ENCODE assay signal across 29 cellular contexts in genomic region chr1:223227486-223228196, GRCh38.
DNase-seq lines count a peak whose midpoint lies in the region; ATAC-seq and TF ChIP-seq lines count a peak whose summit lies in the region.
"Had no signal": no experiment of that assay in that cellular context is flagged by ENCODE, and none has a peak within 500 bp of the region (broad histone marks: within the 10 kb centered on the region; RNA-seq: fewer than 3 reads in every experiment).

No MANE protein-coding gene starts in this region.

- H3K4me1 ChIP-seq in IMR-90 (ENCODE audit: control insufficient read depth, insufficient read depth, low read length) (peaks cover 13% of the 10 kb centered on the region), neuronal stem cell (ENCODE audit: control insufficient read depth in 2 of 2, insufficient read depth in 1 of 2, low read depth in 1 of 2, low read length in 2 of 2) (no peaks in the 10 kb centered on the region), MM.1S (ENCODE audit: low read length) (no peaks in the 10 kb centered on the region)
- H3K4me1 ChIP-seq: A549; BLaER1 treated with 17β-estradiol and CSF1 and Interleukin-3, amounts not matched to agents 10 nM and 100 nM; SJCRH30 had no signal

- no peak overlapping the region for H3K4me3 Mint-ChIP-seq in CD4-positive, alpha-beta T cell
- no peak overlapping the region for H3K4me3 Mint-ChIP-seq in activated T-cell treated with anti-CD3 and anti-CD28 coated beads, Interleukin-2, amount 50 U/mL, for 24 hours
- H3K4me3 Mint-ChIP-seq: CD8-positive, alpha-beta T cell; GM23338 had no signal

- H4K8ac ChIP-seq in IMR-90 (ENCODE audit: low read depth in 2 of 2, low read length in 2 of 2) (no peak overlapping the region), neuronal stem cell (ENCODE audit: low read depth, low read length) (no peak overlapping the region)

- H3K36me3 ChIP-seq in IMR-90 (ENCODE audit: control insufficient read depth, insufficient read depth, low read length): no peaks in the 10 kb centered on the region
- H3K36me3 ChIP-seq in neuronal stem cell (replicated peaks in 1 of 2; ENCODE audit: control insufficient read depth in 2 of 2, insufficient read depth in 2 of 2, low read length in 2 of 2): no peaks in the 10 kb centered on the region
- no peaks in the 10 kb centered on the region for H3K36me3 ChIP-seq in MM.1S (replicated peaks; ENCODE audit: insufficient read depth, low read length)
- H3K36me3 ChIP-seq: BLaER1 treated with 17β-estradiol and CSF1 and Interleukin-3, amounts not matched to agents 10 nM and 100 nM; SJCRH30 had no signal

- ATAC-seq in CD4-positive, alpha-beta T cell (ENCODE audit: poor library complexity): no peak
- no peak for ATAC-seq in IMR-90 (ENCODE audit: low read depth)
- ATAC-seq in omental fat pad (ENCODE audit: low FRiP score): no peak
- ATAC-seq: A549; CD8-positive, alpha-beta T cell; GM12878; GM23338; Right ventricle myocardium inferior; SK-N-SH treated with all-trans-retinoic acid at 6 μM for 48 hours had no signal

- dilution Hi-C loops in IMR-90 (cut with HindIII; ENCODE audit: low sequenced_read_pairs, unreplicated experiment): no loop called here

- peak overlapping the region; percentile 19 for H2AFZ ChIP-seq in IMR-90 (replicated peaks; ENCODE audit: low read length, poor library complexity)
- no peak overlapping the region for H2AFZ ChIP-seq in neuronal stem cell (ENCODE audit: low read length)
- H2AFZ ChIP-seq in MM.1S (ENCODE audit: low read length): no peak overlapping the region
- H2AFZ ChIP-seq: GM23338, PC-9 had no signal

- in situ Hi-C loops in IMR-90 (cut with MboI; ENCODE audit: low sequenced_read_pairs): no loop called here

- no peak overlapping the region; the same call in 1 of the 2 replicates for H4K91ac ChIP-seq in IMR-90 (ENCODE audit: insufficient read depth, low read depth, low read length)
- H4K91ac ChIP-seq in neuronal stem cell (ENCODE audit: low read depth, low read length, poor library complexity): no peak overlapping the region

- peak overlapping the region; percentile 95 for H3K27ac Mint-ChIP-seq in CD4-positive, alpha-beta T cell
- no peak overlapping the region for H3K27ac Mint-ChIP-seq in activated T-cell treated with anti-CD3 and anti-CD28 coated beads, Interleukin-2, amount 50 U/mL, for 24 hours
- H3K27ac Mint-ChIP-seq: CD8-positive, alpha-beta T cell; GM23338 had no signal

- no peaks in the 10 kb centered on the region for H3K9me2 ChIP-seq in MM.1S (replicated peaks; ENCODE audit: insufficient read depth, low read length)

- intact Hi-C loops in CD4-positive, alpha-beta T cell (cut with DNase I, micrococcal nuclease): no loop called here
- intact Hi-C loops in IMR-90 (cut with micrococcal nuclease): no loop called here

- H3K4ac ChIP-seq in IMR-90 (ENCODE audit: low read depth, low read length) (peak overlapping the region; percentile 13; the same call in 1 of the 2 replicates), neuronal stem cell (ENCODE audit: low read length) (no peak overlapping the region)

- no peaks in the 10 kb centered on the region for H3F3A ChIP-seq in MM.1S (ENCODE audit: insufficient read depth, low read length)

- no peak for TF ChIP-seq CTCF in CD4-positive, alpha-beta T cell (IDR thresholded peaks at IDR 0.05)
- TF ChIP-seq CTCF in IMR-90 (conservative IDR thresholded peaks at IDR 0.05; ENCODE audit: low read depth, low read length) (no peak), omental fat pad (IDR thresholded peaks at IDR 0.05) (no peak), MM.1S (IDR thresholded peaks at IDR 0.05; ENCODE audit: low read length) (no peak)

- H3K18ac ChIP-seq in IMR-90 (ENCODE audit: low read depth, low read length): no peak overlapping the region
- no peak overlapping the region for H3K18ac ChIP-seq in neuronal stem cell (ENCODE audit: low read length)

- H3K79me2 ChIP-seq in MM.1S (ENCODE audit: low read length): no peaks in the 10 kb centered on the region

- TF ChIP-seq RAD21 in IMR-90 (IDR thresholded peaks at IDR 0.05; ENCODE audit: low read length): no peak

- H3K4me3 ChIP-seq in IMR-90 (ENCODE audit: insufficient read depth, low read depth, low read length) (no peak overlapping the region), neuronal stem cell (ENCODE audit: low read length in 2 of 2) (peak overlapping the region in 1 of 2 donors; percentile 35), MM.1S (ENCODE audit: low read length) (no peak overlapping the region)
- H3K4me3 ChIP-seq: A549; BLaER1 treated with 17β-estradiol and CSF1 and Interleukin-3, amounts not matched to agents 10 nM and 100 nM; GM12878; GM23338; PC-9; SJCRH30 had no signal

- POLR2A ChIA-PET in CD4-positive, alpha-beta T cell (lab: Charles Lee): no interaction called here
- POLR2A ChIA-PET in IMR-90 (lab: Charles Lee; ENCODE audit: unreplicated experiment): no interaction called here

- peaks cover 65% of the 10 kb centered on the region for H3K4me1 Mint-ChIP-seq in CD4-positive, alpha-beta T cell (ENCODE audit: low read depth)
- peaks cover 40% of the 10 kb centered on the region for H3K4me1 Mint-ChIP-seq in activated T-cell treated with anti-CD3 and anti-CD28 coated beads, Interleukin-2, amount 50 U/mL, for 24 hours (ENCODE audit: low read depth)
- H3K4me1 Mint-ChIP-seq: GM23338 had no signal

- no peak overlapping the region for H2BK5ac ChIP-seq in IMR-90 (ENCODE audit: low read depth, low read length, poor library complexity, severe bottlenecking)
- H2BK5ac ChIP-seq in neuronal stem cell (ENCODE audit: low read length): no peak overlapping the region

- CTCF ChIA-PET in CD4-positive, alpha-beta T cell (lab: Charles Lee): no interaction called here
- CTCF ChIA-PET in IMR-90 (lab: Yijun Ruan, JAX): interaction anchor here (0.6 kb wide), 1 partner anchor 91 kb away, joined by 4 read pairs; no protein-coding TSS in a partner anchor

- H2AK9ac ChIP-seq in IMR-90 (replicated peaks; ENCODE audit: low read depth, low read length, poor library complexity): peak overlapping the region; percentile 34

- no peaks in the 10 kb centered on the region for H3K9me3 ChIP-seq in CD4-positive, alpha-beta T cell (ENCODE audit: control insufficient read depth, low read length)
- no peaks in the 10 kb centered on the region for H3K9me3 ChIP-seq in IMR-90 (ENCODE audit: control insufficient read depth, insufficient read depth, low read length)
- no peaks in the 10 kb centered on the region for H3K9me3 ChIP-seq in neuronal stem cell (replicated peaks in 1 of 2; ENCODE audit: control insufficient read depth in 2 of 2, insufficient read depth in 1 of 2, low read depth in 1 of 2, low read length in 2 of 2)
- H3K9me3 ChIP-seq in MM.1S (replicated peaks; ENCODE audit: insufficient read depth, low read length): no peaks in the 10 kb centered on the region
- H3K9me3 ChIP-seq: A549; BLaER1 treated with 17β-estradiol and CSF1 and Interleukin-3, amounts not matched to agents 10 nM and 100 nM; Caco-2; SJCRH30 had no signal

- no peaks in the 10 kb centered on the region for H3K27me3 Mint-ChIP-seq in CD4-positive, alpha-beta T cell
- no peaks in the 10 kb centered on the region for H3K27me3 Mint-ChIP-seq in activated T-cell treated with anti-CD3 and anti-CD28 coated beads, Interleukin-2, amount 50 U/mL, for 24 hours

- H3K9me1 ChIP-seq in IMR-90 (ENCODE audit: insufficient read depth, low read length): peaks cover 22% of the 10 kb centered on the region

- H3K79me1 ChIP-seq in IMR-90 (ENCODE audit: low read depth in 1 of 2, low read length in 2 of 2): peaks cover 0 to 3% of the 10 kb centered on the region in 2 experiments; a peak in 1 of 4 replicates
- no peaks in the 10 kb centered on the region for H3K79me1 ChIP-seq in neuronal stem cell (ENCODE audit: low read depth, low read length)

- H4K5ac ChIP-seq in IMR-90 (ENCODE audit: low read depth, low read length): no peak overlapping the region

- no peak overlapping the region for H3K23ac ChIP-seq in IMR-90 (ENCODE audit: low read depth, low read length)
- H3K23ac ChIP-seq in neuronal stem cell (ENCODE audit: low read depth, low read length, poor library complexity): peak overlapping the region; percentile 16

- H3K36me3 Mint-ChIP-seq in CD4-positive, alpha-beta T cell (ENCODE audit: low read depth): peaks cover 7% of the 10 kb centered on the region
- no peaks in the 10 kb centered on the region for H3K36me3 Mint-ChIP-seq in activated T-cell treated with anti-CD3 and anti-CD28 coated beads, Interleukin-2, amount 50 U/mL, for 24 hours (ENCODE audit: low read depth)
- H3K36me3 Mint-ChIP-seq: CD8-positive, alpha-beta T cell had no signal

- H2AK5ac ChIP-seq in IMR-90 (ENCODE audit: low read depth, low read length): peak overlapping the region; percentile 74
- H2AK5ac ChIP-seq in neuronal stem cell (ENCODE audit: low read depth, low read length): peak overlapping the region; percentile 35

- H2BK15ac ChIP-seq in IMR-90 (ENCODE audit: low read depth, low read length) (peak overlapping the region; percentile 27; the same call in 1 of the 3 replicates), neuronal stem cell (ENCODE audit: low read length) (no peak overlapping the region)

- no peak overlapping the region for H3K27ac ChIP-seq in CD4-positive, alpha-beta T cell (ENCODE audit: low read depth, low read length)
- no peak overlapping the region for H3K27ac ChIP-seq in IMR-90 (ENCODE audit: insufficient read depth, low read length)
- no peak overlapping the region for H3K27ac ChIP-seq in neuronal stem cell (replicated peaks; ENCODE audit: low read length)
- no peak overlapping the region for H3K27ac ChIP-seq in MM.1S (ENCODE audit: low read length)
- H3K27ac ChIP-seq: A549; BLaER1 treated with 17β-estradiol and CSF1 and Interleukin-3, amounts not matched to agents 10 nM and 100 nM; PC-9; SJCRH30 had no signal

- H3K4me2 ChIP-seq in IMR-90 (ENCODE audit: low read depth, low read length) (no peak overlapping the region), neuronal stem cell (ENCODE audit: insufficient read depth, low read length, poor library complexity, severe bottlenecking) (no peak overlapping the region), MM.1S (ENCODE audit: low read depth, low read length) (no peak overlapping the region)
- H3K4me2 ChIP-seq: A549; BLaER1 treated with 17β-estradiol and CSF1 and Interleukin-3, amounts not matched to agents 10 nM and 100 nM; GM23338; PC-9 had no signal

- no peaks in the 10 kb centered on the region for H3K9me3 Mint-ChIP-seq in CD4-positive, alpha-beta T cell
- no peaks in the 10 kb centered on the region for H3K9me3 Mint-ChIP-seq in activated T-cell treated with anti-CD3 and anti-CD28 coated beads, Interleukin-2, amount 50 U/mL, for 24 hours
- H3K9me3 Mint-ChIP-seq: CD8-positive, alpha-beta T cell; GM23338 had no signal

- H2BK12ac ChIP-seq in neuronal stem cell (ENCODE audit: low read length): no peak overlapping the region

- H2BK20ac ChIP-seq in IMR-90 (ENCODE audit: low read depth, low read length): no peak overlapping the region

- H2BK120ac ChIP-seq in IMR-90 (ENCODE audit: low read depth, low read length) (0 out of 2 replicates have a peak overlapping the region, but pooled peaks have one; percentile 11), neuronal stem cell (ENCODE audit: low read depth, low read length) (no peak overlapping the region)

- H4K20me1 ChIP-seq in IMR-90 (ENCODE audit: insufficient read depth, low read length): no peaks in the 10 kb centered on the region
- H4K20me1 ChIP-seq in MM.1S (ENCODE audit: insufficient read depth, low read length): no peaks in the 10 kb centered on the region
- H4K20me1 ChIP-seq: BLaER1 treated with 17β-estradiol and CSF1 and Interleukin-3, amounts not matched to agents 10 nM and 100 nM had no signal

- H3K27me3 ChIP-seq in CD4-positive, alpha-beta T cell (ENCODE audit: control insufficient read depth, insufficient read depth, low read length): no peaks in the 10 kb centered on the region
- H3K27me3 ChIP-seq in IMR-90 (ENCODE audit: control insufficient read depth, insufficient read depth, low read length): no peaks in the 10 kb centered on the region; the same call in 1 of the 2 replicates
- no peaks in the 10 kb centered on the region for H3K27me3 ChIP-seq in neuronal stem cell (ENCODE audit: control insufficient read depth in 3 of 3, insufficient read depth in 3 of 3, low read depth in 1 of 3, low read length in 3 of 3)
- H3K27me3 ChIP-seq in MM.1S (replicated peaks; ENCODE audit: insufficient read depth, low read length): no peaks in the 10 kb centered on the region
- H3K27me3 ChIP-seq: BLaER1 treated with 17β-estradiol and CSF1 and Interleukin-3, amounts not matched to agents 10 nM and 100 nM; SJCRH30 had no signal

- H3K56ac ChIP-seq in IMR-90 (ENCODE audit: extremely low read depth, insufficient read depth, low read length): no peak overlapping the region

- H3K9ac ChIP-seq in IMR-90 (ENCODE audit: low read depth, low read length) (no peak overlapping the region), neuronal stem cell (ENCODE audit: low read depth, low read length, poor library complexity) (no peak overlapping the region), MM.1S (ENCODE audit: low read length) (no peak overlapping the region)
- H3K9ac ChIP-seq: BLaER1 treated with 17β-estradiol and CSF1 and Interleukin-3, amounts not matched to agents 10 nM and 100 nM had no signal

- H3K14ac ChIP-seq in IMR-90 (replicated peaks; ENCODE audit: low read depth, low read length): no peak overlapping the region
- H3K14ac ChIP-seq in neuronal stem cell (ENCODE audit: low read length): no peak overlapping the region

- 92% methylated on average over 9 of the region's 12 CpGs; no CpG with 5 or more reads in 1 of the 2 experiments for WGBS in IMR-90 (ENCODE audit: extremely low coverage in 2 of 2, insufficient read length in 1 of 2), 2 experiments
- WGBS in neuronal stem cell (ENCODE audit: extremely low coverage in 2 of 2, insufficient read length in 2 of 2, insufficient replicate concordance in 1 of 2), 2 donors: no CpG with 5 or more reads among the region's 12 CpGs

- TF ChIP-seq POLR2A in IMR-90 (IDR thresholded peaks at IDR 0.05; ENCODE audit: low read depth, low read length): no peak

- BruUV-seq in IMR-90 (replicated peaks; lab: Mats Ljungman, UMichigan): no TSS peak

- no peak for DNase-seq in CD4-positive, alpha-beta T cell
- peak; percentile 18 for DNase-seq in IMR-90
- DNase-seq in neuronal stem cell (ENCODE audit: low spot score): no peak
- peak; percentile 22 for DNase-seq in ureter (ENCODE audit: low spot score)
- DNase-seq in omental fat pad (ENCODE audit: low spot score): no peak
- no peak for DNase-seq in activated T-cell treated with anti-CD3 and anti-CD28 coated beads, Interleukin-2, amount 50 U/mL, for 24 hours
- no peak for DNase-seq in MM.1S
- DNase-seq: AML-193; Caco-2; DMS 273 treated with DMSO at 0.1 percent for 48 hours; DMS79; EL; GDM1; HCEC 1CT; Kasumi-1; NCI-H2029; NCI-H446; NCI-H524 treated with DMSO at 0.1 percent for 48 hours; NCI-H774; NK-92 treated with Interleukin-12 subunit alpha and Interleukin-12 subunit beta, amount 100 ng/mL, for 24 hours; PC-9; SJCRH30 had no signal

Comparison
In these comparisons a context has a peak if more than half of its experiments do, and no peak if none do; other contexts are left out.
1. DNase-seq: peak in IMR-90 (single experiment) and ureter (single experiment); none in CD4-positive, alpha-beta T cell (0 of 10), neuronal stem cell (single experiment), omental fat pad (single experiment), activated T-cell treated with anti-CD3 and anti-CD28 coated beads, Interleukin-2, amount 50 U/mL, for 24 hours (single experiment) and MM.1S (single experiment).